Comparison of ENCODE assay signal across 27 cellular contexts in genomic region chr11:65716774-65717405, GRCh38. TPM values are rescaled to one million over a fixed set of nuclear protein-coding genes. Genes with fewer than 3 reads are reported as not detected.
DNase-seq lines count a peak whose midpoint lies in the region; ATAC-seq and FAIRE-seq lines count a peak whose summit lies in the region.
"Had no signal": no experiment of that assay in that cellular context is flagged by ENCODE, and none has a peak within 500 bp of the region (broad histone marks: within the 10 kb centered on the region; RNA-seq: fewer than 3 reads in every experiment).

No MANE protein-coding gene starts in this region.

- H3K9me3 Mint-ChIP-seq in activated T-cell treated with anti-CD3 and anti-CD28 coated beads, Interleukin-2, amount 50 U/mL, for 24 hours, result no peaks in the 10 kb centered on the region
- no peaks in the 10 kb centered on the region for H3K9me3 Mint-ChIP-seq in activated naive CD8-positive, alpha-beta T cell treated with anti-CD3 and anti-CD28 coated beads, Interleukin-2, amount 50 U/mL, for 24 hours
- H3K9me3 Mint-ChIP-seq: activated naive CD4-positive, alpha-beta T cell treated with anti-CD3 and anti-CD28 coated beads, Interleukin-2, amount 50 U/mL, for 24 hours; H9 had no signal

- H2AFZ ChIP-seq in neuronal stem cell (ENCODE audit: low read length), result no peak overlapping the region

- H4K8ac ChIP-seq in neuronal stem cell (ENCODE audit: low read depth, low read length), result no peak overlapping the region

- H3K9ac ChIP-seq in neuronal stem cell (ENCODE audit: low read depth, low read length, poor library complexity), result peak overlapping the region; percentile 53

- no peak overlapping the region for H3K18ac ChIP-seq in neuronal stem cell (ENCODE audit: low read length)

- no peak overlapping the region for H3K4ac ChIP-seq in neuronal stem cell (ENCODE audit: low read length)

- ATAC-seq in activated naive CD8-positive, alpha-beta T cell treated with anti-CD3 and anti-CD28 coated beads, Interleukin-2, amount 50 U/mL, for 24 hours, result no peak

- no peak overlapping the region for H2BK15ac ChIP-seq in neuronal stem cell (ENCODE audit: low read length)

- H3K9me3 ChIP-seq in neuronal stem cell (replicated peaks in 1 of 2; ENCODE audit: control insufficient read depth in 2 of 2, insufficient read depth in 1 of 2, low read depth in 1 of 2, low read length in 2 of 2), result no peaks in the 10 kb centered on the region
- H3K9me3 ChIP-seq: suprapubic skin had no signal

- no peak overlapping the region for H3K14ac ChIP-seq in neuronal stem cell (ENCODE audit: low read length)

- no peak overlapping the region for H2BK12ac ChIP-seq in neuronal stem cell (ENCODE audit: low read length)

- no peak overlapping the region for H4K91ac ChIP-seq in neuronal stem cell (ENCODE audit: low read depth, low read length, poor library complexity)

- H3K27ac Mint-ChIP-seq in activated T-cell treated with anti-CD3 and anti-CD28 coated beads, Interleukin-2, amount 50 U/mL, for 24 hours, result peak overlapping the region; percentile 92
- peak overlapping the region; percentile 62 for H3K27ac Mint-ChIP-seq in activated naive CD8-positive, alpha-beta T cell treated with anti-CD3 and anti-CD28 coated beads, Interleukin-2, amount 50 U/mL, for 24 hours
- H3K27ac Mint-ChIP-seq: activated naive CD4-positive, alpha-beta T cell treated with anti-CD3 and anti-CD28 coated beads, Interleukin-2, amount 50 U/mL, for 24 hours; H9 had no signal

- no CpG with 5 or more reads among the region's 14 CpGs for WGBS in neuronal stem cell (ENCODE audit: extremely low coverage in 2 of 2, insufficient read length in 2 of 2, insufficient replicate concordance in 1 of 2), 2 donors

- H3K36me3 Mint-ChIP-seq in activated T-cell treated with anti-CD3 and anti-CD28 coated beads, Interleukin-2, amount 50 U/mL, for 24 hours (ENCODE audit: low read depth), result peaks cover 81% of the 10 kb centered on the region
- H3K36me3 Mint-ChIP-seq in activated naive CD8-positive, alpha-beta T cell treated with anti-CD3 and anti-CD28 coated beads, Interleukin-2, amount 50 U/mL, for 24 hours (ENCODE audit: low read depth), result peaks cover 63% of the 10 kb centered on the region

- FAIRE-seq in HTR-8/SVneo (lab: Jason Lieb, UNC), result peak; percentile 69
- FAIRE-seq: A204.1, astrocyte had no signal

- H3K4me3 Mint-ChIP-seq in activated T-cell treated with anti-CD3 and anti-CD28 coated beads, Interleukin-2, amount 50 U/mL, for 24 hours, result no peak overlapping the region
- no peak overlapping the region for H3K4me3 Mint-ChIP-seq in activated naive CD8-positive, alpha-beta T cell treated with anti-CD3 and anti-CD28 coated beads, Interleukin-2, amount 50 U/mL, for 24 hours
- H3K4me3 Mint-ChIP-seq: activated naive CD4-positive, alpha-beta T cell treated with anti-CD3 and anti-CD28 coated beads, Interleukin-2, amount 50 U/mL, for 24 hours had no signal

- no peaks in the 10 kb centered on the region for H3K27me3 ChIP-seq in neuronal stem cell (ENCODE audit: control insufficient read depth in 3 of 3, insufficient read depth in 3 of 3, low read depth in 1 of 3, low read length in 3 of 3)
- H3K27me3 ChIP-seq: suprapubic skin had no signal

- H3K4me2 ChIP-seq in neuronal stem cell (ENCODE audit: insufficient read depth, low read length, poor library complexity, severe bottlenecking), result no peak overlapping the region

- H3K4me1 ChIP-seq in neuronal stem cell (ENCODE audit: control insufficient read depth in 2 of 2, insufficient read depth in 1 of 2, low read depth in 1 of 2, low read length in 2 of 2), result peaks cover 11 to 15% of the 10 kb centered on the region in 2 donors

- no peak overlapping the region for H2BK120ac ChIP-seq in neuronal stem cell (ENCODE audit: low read depth, low read length)

- H3K23ac ChIP-seq in neuronal stem cell (ENCODE audit: low read depth, low read length, poor library complexity), result no peak overlapping the region

- H2BK5ac ChIP-seq in neuronal stem cell (ENCODE audit: low read length), result peak overlapping the region; percentile 70

- peaks cover 55 to 76% of the 10 kb centered on the region in 2 donors for H3K36me3 ChIP-seq in neuronal stem cell (replicated peaks in 1 of 2; ENCODE audit: control insufficient read depth in 2 of 2, insufficient read depth in 2 of 2, low read length in 2 of 2)

- H3K27me3 Mint-ChIP-seq in activated T-cell treated with anti-CD3 and anti-CD28 coated beads, Interleukin-2, amount 50 U/mL, for 24 hours, result no peaks in the 10 kb centered on the region
- H3K27me3 Mint-ChIP-seq in activated naive CD8-positive, alpha-beta T cell treated with anti-CD3 and anti-CD28 coated beads, Interleukin-2, amount 50 U/mL, for 24 hours, result no peaks in the 10 kb centered on the region
- H3K27me3 Mint-ChIP-seq: activated naive CD4-positive, alpha-beta T cell treated with anti-CD3 and anti-CD28 coated beads, Interleukin-2, amount 50 U/mL, for 24 hours had no signal

- peaks cover 11% of the 10 kb centered on the region for H3K79me1 ChIP-seq in neuronal stem cell (ENCODE audit: low read depth, low read length)

- H3K4me3 ChIP-seq in neuronal stem cell (ENCODE audit: low read length in 2 of 2), result no peak overlapping the region
- H3K4me3 ChIP-seq: lung, skin epidermis, suprapubic skin had no signal

- H2AK5ac ChIP-seq in neuronal stem cell (ENCODE audit: low read depth, low read length), result no peak overlapping the region

- DNase-seq in activated T-cell treated with anti-CD3 and anti-CD28 coated beads, Interleukin-2, amount 50 U/mL, for 24 hours, result no peak
- no peak for DNase-seq in activated T-cell treated with anti-CD3 and anti-CD28 coated beads, Interleukin-2, amount 50 U/mL, for 48 hours
- DNase-seq in HTR-8/SVneo (ENCODE audit: insufficient read length, low spot score) (no peak), neuronal stem cell (ENCODE audit: low spot score) (no peak), NCI-H2196 (lab: John Stamatoyannopoulos, UW; ENCODE audit: unreplicated experiment) (no peak), globus pallidus (ENCODE audit: low spot score) (no peak), NCI-H82 (lab: John Stamatoyannopoulos, UW) (no peak)
- DNase-seq in activated naive CD8-positive, alpha-beta T cell treated with anti-CD3 and anti-CD28 coated beads, Interleukin-2, amount 50 U/mL, for 24 hours, result no peak
- DNase-seq: activated CD4-positive, alpha-beta T cell treated with anti-CD3 and anti-CD28 coated beads, Interleukin-2, amount 50 U/mL, for 48 hours; activated CD4-positive, CD25-positive, alpha-beta regulatory T cell; activated T-cell treated with anti-CD3 and anti-CD28 coated beads for 4 hours; AML-193; central memory CD4-positive, alpha-beta T cell; DMS79 treated with DMSO at 0.1 percent for 48 hours; H9; NCI-H1105 treated with DMSO at 0.1 percent for 48 hours; NCI-H2029 treated with DMSO at 0.1 percent for 48 hours; NCI-H226; nucleus accumbens; SHP77; stimulated activated CD4-positive, alpha-beta T cell treated with anti-CD3 and anti-CD28 coated beads, Interleukin-1b, Interleukin-23, amount 100 ng/mL, for 48 hours had no signal

- no peak overlapping the region for H3K27ac ChIP-seq in neuronal stem cell (replicated peaks; ENCODE audit: low read length)
- H3K27ac ChIP-seq: skin epidermis, suprapubic skin had no signal

- peaks cover 51% of the 10 kb centered on the region for H3K4me1 Mint-ChIP-seq in activated T-cell treated with anti-CD3 and anti-CD28 coated beads, Interleukin-2, amount 50 U/mL, for 24 hours (ENCODE audit: low read depth)
- peaks cover 40% of the 10 kb centered on the region for H3K4me1 Mint-ChIP-seq in activated naive CD8-positive, alpha-beta T cell treated with anti-CD3 and anti-CD28 coated beads, Interleukin-2, amount 50 U/mL, for 24 hours

RNA-seq across cellular contexts. Expression of gene RNASEH2C, which starts 3.7 kb away (rescaled TPM):
- polyA plus RNA-seq in neuronal stem cell (2013, experiment 1 of 2), result 26.2 TPM
- 27.9 TPM for polyA plus RNA-seq in neuronal stem cell (2013, experiment 2 of 2)

RNA-seq across cellular contexts. Expression of gene KAT5, which starts 4.8 kb away (rescaled TPM):
- polyA plus RNA-seq in neuronal stem cell (2013, experiment 1 of 2), result 30.4 TPM
- 28.5 TPM for polyA plus RNA-seq in neuronal stem cell (2013, experiment 2 of 2)

RNA-seq across cellular contexts. Expression of gene RELA, which starts 54.2 kb away (rescaled TPM):
- 26.0 TPM for polyA plus RNA-seq in neuronal stem cell (2013, experiment 1 of 2)
- 24.2 TPM for polyA plus RNA-seq in neuronal stem cell (2013, experiment 2 of 2)
